In genomic region chr11:6413791-6414231, GRCh38 we compare ENCODE assay signal across 10 cellular contexts. TPM values are rescaled to one million over a fixed set of nuclear protein-coding genes. Genes with fewer than 3 reads are reported as not detected.
A peak's percentile ranks its signal among the peaks of the same experiment; 100 is the strongest.
DNase-seq lines count a peak whose midpoint lies in the region; ATAC-seq, FAIRE-seq and TF ChIP-seq lines count a peak whose summit lies in the region.
"Had no signal": no experiment of that assay in that cellular context is flagged by ENCODE, and none has a peak within 500 bp of the region (broad histone marks: within the 10 kb centered on the region; RNA-seq: fewer than 3 reads in every experiment).

No MANE protein-coding gene starts in this region.

- DNase-seq in IMR-90: no peak
- peak; percentile 69 for DNase-seq in activated CD4-positive, alpha-beta T cell treated with anti-CD3 and anti-CD28 coated beads, Interleukin-2, amount 10 ng/mL, durations not matched to agents 7 days and 5 days
- DNase-seq in K562 (ENCODE audit: extremely low read depth in 1 of 4, low spot score in 3 of 4): peak in 2 of 4 experiments; percentile 42
- DNase-seq in stimulated activated CD4-positive, alpha-beta T cell treated with anti-CD3 and anti-CD28 coated beads, Interleukin-1b, Interleukin-23, amount 100 ng/mL, for 48 hours: peak; percentile 82
- no peak for DNase-seq in NCI-H748 treated with DMSO at 0.1 percent for 48 hours (lab: John Stamatoyannopoulos, UW)
- DNase-seq in Kasumi-1 (lab: John Stamatoyannopoulos, UW): no peak
- DNase-seq in body of pancreas: no peak

- H2AFZ ChIP-seq in IMR-90 (replicated peaks; ENCODE audit: low read length, poor library complexity) (no peak overlapping the region), K562 (ENCODE audit: low read depth, low read length) (peak overlapping the region; percentile 52; the same call in 1 of the 2 replicates)

- dilution Hi-C loops in IMR-90 (cut with HindIII; ENCODE audit: low sequenced_read_pairs, unreplicated experiment): no loop called here

- H3K36me3 ChIP-seq in IMR-90 (ENCODE audit: control insufficient read depth, insufficient read depth, low read length): peaks cover 13% of the 10 kb centered on the region
- no peaks in the 10 kb centered on the region for H3K36me3 ChIP-seq in K562 (ENCODE audit: control insufficient read depth, insufficient read depth, low read length)
- H3K36me3 ChIP-seq in body of pancreas (replicated peaks in 1 of 2; ENCODE audit: insufficient read depth in 1 of 2, low read depth in 2 of 2): no peaks in the 10 kb centered on the region

- H3K4me3 Mint-ChIP-seq in activated CD4-positive, alpha-beta T cell treated with anti-CD3 and anti-CD28 coated beads, Interleukin-2, amount 10 ng/mL, durations not matched to agents 7 days and 5 days: no peak overlapping the region

- no peaks in the 10 kb centered on the region for H3K27me3 Mint-ChIP-seq in activated CD4-positive, alpha-beta T cell treated with anti-CD3 and anti-CD28 coated beads, Interleukin-2, amount 10 ng/mL, durations not matched to agents 7 days and 5 days

- H4K20me1 ChIP-seq in IMR-90 (ENCODE audit: insufficient read depth, low read length) (peaks cover 37% of the 10 kb centered on the region), K562 (replicated peaks; ENCODE audit: control insufficient read depth, insufficient read depth, low read length) (0 out of 2 replicates have a peak, but pooled peaks cover 3% of the 10 kb centered on the region)

- CTCF ChIA-PET in IMR-90 (lab: Yijun Ruan, JAX): interaction anchor here (0.6 kb wide), 1 partner anchor 35 kb away, joined by 4 read pairs; no protein-coding TSS in a partner anchor
- CTCF ChIA-PET in activated CD4-positive, alpha-beta T cell treated with anti-CD3 and anti-CD28 coated beads, Interleukin-2, amount 10 ng/mL, durations not matched to agents 7 days and 5 days (lab: Charles Lee): interaction anchor here (0.9 to 1.8 kb wide), 7 partner anchors 9 to 255 kb away, joined by 3 to 7 read pairs (median 4); no protein-coding TSS in a partner anchor
- CTCF ChIA-PET in K562 (lab: Yijun Ruan, JAX; ENCODE audit: low intra/inter-chr PET ratio): no interaction called here

- H3K9ac ChIP-seq in IMR-90 (ENCODE audit: low read depth, low read length) (no peak overlapping the region), K562 (ENCODE audit: insufficient read depth in 1 of 2, low read depth in 2 of 2, low read length in 2 of 2) (no peak overlapping the region)

- no peaks in the 10 kb centered on the region for H3K79me2 ChIP-seq in K562 (ENCODE audit: control insufficient read depth, insufficient read depth, low read length)

- H2AK9ac ChIP-seq in IMR-90 (replicated peaks; ENCODE audit: low read depth, low read length, poor library complexity): no peak overlapping the region

- TF ChIP-seq RAD21 in IMR-90 (IDR thresholded peaks at IDR 0.05; ENCODE audit: low read length) (no peak), K562 (CRISPR knock-in tag; conservative IDR thresholded peaks at IDR 0.05 in 1 of 2, IDR thresholded peaks at IDR 0.05 in 1 of 2) (no peak)

- no peak for ATAC-seq in IMR-90 (ENCODE audit: low read depth)
- peak; percentile 63 for ATAC-seq in K562
- ATAC-seq in HG03175 (IDR thresholded peaks at IDR 0.05; ENCODE audit: unreplicated experiment): no peak
- no peak for ATAC-seq in body of pancreas
- ATAC-seq: left lobe of liver had no signal

- FAIRE-seq in K562 (lab: Jason Lieb, UNC): no peak

- H2BK120ac ChIP-seq in IMR-90 (ENCODE audit: low read depth, low read length): no peak overlapping the region

- peaks cover 18% of the 10 kb centered on the region for H3K36me3 Mint-ChIP-seq in activated CD4-positive, alpha-beta T cell treated with anti-CD3 and anti-CD28 coated beads, Interleukin-2, amount 10 ng/mL, durations not matched to agents 7 days and 5 days (ENCODE audit: low read depth)

- H3K27me3 ChIP-seq in IMR-90 (ENCODE audit: control insufficient read depth, insufficient read depth, low read length): no peaks in the 10 kb centered on the region
- H3K27me3 ChIP-seq in K562 (ENCODE audit: control insufficient read depth in 2 of 2, insufficient read depth in 2 of 2, low read length in 2 of 2): peaks cover 42 to 56% of the 10 kb centered on the region in 2 experiments
- H3K27me3 ChIP-seq in body of pancreas: no peaks in the 10 kb centered on the region

- H3K18ac ChIP-seq in IMR-90 (ENCODE audit: low read depth, low read length): no peak overlapping the region

- BruUV-seq in IMR-90 (replicated peaks; lab: Mats Ljungman, UMichigan) (no TSS peak), K562 (replicated peaks; lab: Mats Ljungman, UMichigan) (no TSS peak)

- no peak overlapping the region for H2AK5ac ChIP-seq in IMR-90 (ENCODE audit: low read depth, low read length)

- H4K91ac ChIP-seq in IMR-90 (ENCODE audit: insufficient read depth, low read depth, low read length): no peak overlapping the region

- H2BK20ac ChIP-seq in IMR-90 (ENCODE audit: low read depth, low read length): no peak overlapping the region

- no peaks in the 10 kb centered on the region for H3K9me3 Mint-ChIP-seq in activated CD4-positive, alpha-beta T cell treated with anti-CD3 and anti-CD28 coated beads, Interleukin-2, amount 10 ng/mL, durations not matched to agents 7 days and 5 days

- no peak overlapping the region for H3K4ac ChIP-seq in IMR-90 (ENCODE audit: low read depth, low read length)

- no peak overlapping the region for H3K4me2 ChIP-seq in IMR-90 (ENCODE audit: low read depth, low read length)
- no peak overlapping the region for H3K4me2 ChIP-seq in K562 (ENCODE audit: insufficient read depth, low read length)

- intact Hi-C loops in IMR-90 (cut with micrococcal nuclease) (no loop called here), K562 (cut with micrococcal nuclease) (no loop called here), body of pancreas (cut with DNase I) (no loop called here)

- peaks cover 22 to 66% of the 10 kb centered on the region in 2 experiments for H3K79me1 ChIP-seq in IMR-90 (ENCODE audit: low read depth in 1 of 2, low read length in 2 of 2)

- no peak overlapping the region for H4K5ac ChIP-seq in IMR-90 (ENCODE audit: low read depth, low read length)

- no peak overlapping the region for H3K56ac ChIP-seq in IMR-90 (ENCODE audit: extremely low read depth, insufficient read depth, low read length)

- in situ Hi-C loops in IMR-90 (cut with MboI; ENCODE audit: low sequenced_read_pairs) (no loop called here), K562 (cut with MboI) (no loop called here)

- H3K27ac ChIP-seq in IMR-90 (ENCODE audit: insufficient read depth, low read length): no peak overlapping the region
- H3K27ac ChIP-seq in K562 (ENCODE audit: extremely low read depth, low read depth, low read length): no peak overlapping the region
- no peak overlapping the region for H3K27ac ChIP-seq in body of pancreas

- no peak overlapping the region for H2BK15ac ChIP-seq in IMR-90 (ENCODE audit: low read depth, low read length)

- TF ChIP-seq CTCF in IMR-90 (conservative IDR thresholded peaks at IDR 0.05; ENCODE audit: low read depth, low read length): no peak
- TF ChIP-seq CTCF in K562 (IDR thresholded peaks at IDR 0.05 in 2 of 3, conservative IDR thresholded peaks at IDR 0.05 in 1 of 3; ENCODE audit: insufficient read depth in 2 of 3, low read depth in 1 of 3, low read length in 3 of 3): no peak
- no peak for TF ChIP-seq CTCF in body of pancreas (IDR thresholded peaks at IDR 0.05)

- H3K4me1 ChIP-seq in IMR-90 (ENCODE audit: control insufficient read depth, insufficient read depth, low read length) (peaks cover 5% of the 10 kb centered on the region; the same call in 1 of the 2 replicates), K562 (replicated peaks in 1 of 2; ENCODE audit: control insufficient read depth in 2 of 2, insufficient read depth in 2 of 2, low read length in 2 of 2) (peaks cover 2 to 15% of the 10 kb centered on the region in 2 experiments; a peak in 2 of 5 replicates), body of pancreas (peaks cover 6% of the 10 kb centered on the region)

- H2BK5ac ChIP-seq in IMR-90 (ENCODE audit: low read depth, low read length, poor library complexity, severe bottlenecking): no peak overlapping the region

- no peak overlapping the region for H3K14ac ChIP-seq in IMR-90 (replicated peaks; ENCODE audit: low read depth, low read length)

- H3K23ac ChIP-seq in IMR-90 (ENCODE audit: low read depth, low read length): no peak overlapping the region

- TF ChIP-seq POLR2A in IMR-90 (IDR thresholded peaks at IDR 0.05; ENCODE audit: low read depth, low read length): no peak
- TF ChIP-seq POLR2A in K562 (conservative IDR thresholded peaks at IDR 0.05): no peak
- TF ChIP-seq POLR2A in body of pancreas (IDR thresholded peaks at IDR 0.05): no peak

- H3K4me1 Mint-ChIP-seq in activated CD4-positive, alpha-beta T cell treated with anti-CD3 and anti-CD28 coated beads, Interleukin-2, amount 10 ng/mL, durations not matched to agents 7 days and 5 days: peaks cover 14% of the 10 kb centered on the region

- H3K9me3 ChIP-seq in IMR-90 (ENCODE audit: control insufficient read depth, insufficient read depth, low read length) (no peaks in the 10 kb centered on the region), K562 (replicated peaks; ENCODE audit: control insufficient read depth, insufficient read depth, low read depth, low read length) (no peaks in the 10 kb centered on the region), body of pancreas (no peaks in the 10 kb centered on the region)

- TF ChIP-seq EP300 in K562 (IDR thresholded peaks at IDR 0.05; ENCODE audit: low read length): no peak

- 53% methylated on average over 2 of the region's 12 CpGs; no CpG with 5 or more reads in 1 of the 2 experiments for WGBS in IMR-90 (ENCODE audit: extremely low coverage in 2 of 2, insufficient read length in 1 of 2), 2 experiments
- WGBS in K562 (ENCODE audit: insufficient coverage, low coverage, missing lambda C conversion rate): 14% methylated on average over 11 of the region's 12 CpGs
- WGBS in body of pancreas, 2 donors: 89 to 91% methylated on average over 12 of the region's 12 CpGs

- H3K4me3 ChIP-seq in IMR-90 (ENCODE audit: insufficient read depth, low read depth, low read length) (no peak overlapping the region), K562 (no peak overlapping the region), body of pancreas (no peak overlapping the region)

- H4K8ac ChIP-seq in IMR-90 (ENCODE audit: low read depth in 2 of 2, low read length in 2 of 2): no peak overlapping the region

- H3K9me1 ChIP-seq in IMR-90 (ENCODE audit: insufficient read depth, low read length): peaks cover 29% of the 10 kb centered on the region
- H3K9me1 ChIP-seq in K562 (ENCODE audit: control insufficient read depth, insufficient read depth, low read length): no peaks in the 10 kb centered on the region

- H3K27ac Mint-ChIP-seq in activated CD4-positive, alpha-beta T cell treated with anti-CD3 and anti-CD28 coated beads, Interleukin-2, amount 10 ng/mL, durations not matched to agents 7 days and 5 days: no peak overlapping the region

- POLR2A ChIA-PET in IMR-90 (lab: Charles Lee; ENCODE audit: unreplicated experiment) (no interaction called here), K562 (lab: Yijun Ruan, JAX) (interaction anchor here (0.6 kb wide), 1 partner anchor 198 kb away, joined by 3 read pairs; no protein-coding TSS in a partner anchor)
- POLR2A ChIA-PET in activated CD4-positive, alpha-beta T cell treated with anti-CD3 and anti-CD28 coated beads, Interleukin-2, amount 10 ng/mL, durations not matched to agents 7 days and 5 days (lab: Charles Lee): interaction anchor here (1.2 kb wide), 1 partner anchor 24 kb away, joined by 3 read pairs; the partner anchor contains the start of gene SMPD1

RNA-seq across cellular contexts. Expression of gene APBB1, which starts 5.1 kb away (rescaled TPM):
- total RNA-seq in IMR-90 (2012; rRNA removed): 39.4 and 40.3 TPM in 2 replicates
- polyA plus RNA-seq in IMR-90 (2012; rRNA removed): 44.1 and 45.7 TPM in 2 replicates
- 69.6 and 72.4 TPM in 2 replicates for polyA plus RNA-seq in IMR-90 (2012; cell fraction: cytosol; rRNA removed)
- 59.1 and 98.6 TPM in 2 replicates for polyA plus RNA-seq in IMR-90 (2012; cell fraction: nucleus; rRNA removed; ENCODE audit: low replicate concordance)
- 10 to 100 TPM; 58.2 to 61.3 TPM for total RNA-seq in activated CD4-positive, alpha-beta T cell treated with anti-CD3 and anti-CD28 coated beads, Interleukin-2, amount 10 ng/mL, durations not matched to agents 7 days and 5 days
- 1.4 TPM in 1 of 2 replicates, not detected in the other for total RNA-seq in K562 (2011; cell fraction: chromatin; rRNA removed; ENCODE audit: low replicate concordance)
- 0.39 and 1.3 TPM in 2 replicates for total RNA-seq in K562 (2011; cell fraction: nucleolus; rRNA removed)
- total RNA-seq in K562 (2011; cell fraction: nucleoplasm; rRNA removed): 0.44 TPM in 1 of 2 replicates, not detected in the other
- total RNA-seq in K562 (2014; rRNA removed): 0.73 and 0.98 TPM in 2 replicates
- total RNA-seq in K562 (2014; rRNA removed; fragmentation: Illumina TruSeq; extraction: Trizol): 0.18 and 0.41 TPM in 2 replicates
- 0.11 and 0.15 TPM in 2 replicates for total RNA-seq in K562 (2015; rRNA removed; fragmentation: Illumina TruSeq; extraction: Trizol)
- total RNA-seq in K562 (2021): 0.60 and 0.63 TPM in 2 replicates
- 0.20 and 0.40 TPM in 2 replicates for polyA plus RNA-seq in K562 (2011; rRNA removed)
- 0.24 and 0.88 TPM in 2 replicates for polyA plus RNA-seq in K562 (2011; cell fraction: cytosol; rRNA removed)
- polyA plus RNA-seq in K562 (2011; cell fraction: nucleus; rRNA removed): 0.48 and 1.3 TPM in 2 replicates
- polyA plus RNA-seq in K562 (2012): 0.36 and 1.1 TPM in 2 replicates
- 0.46 and 0.47 TPM in 2 replicates for polyA plus RNA-seq in K562 (2014; fragmentation: Illumina TruSeq; extraction: Trizol)
- polyA plus RNA-seq in K562 (2014; fragmentation: Nextera tagmentation; extraction: Ambion mirVana): under 1 TPM; 0.04 to 0.11 TPM
- polyA plus RNA-seq in K562 (2014; rRNA removed): 0.34 and 0.44 TPM in 2 replicates
- 0.39 and 0.42 TPM in 2 replicates for polyA minus RNA-seq in K562 (2011; rRNA and poly(A)+ RNA removed)
- polyA minus RNA-seq in K562 (2011; cell fraction: cytosol; rRNA and poly(A)+ RNA removed): 0.38 TPM in 1 of 2 replicates, not detected in the other
- 0.54 and 0.56 TPM in 2 replicates for polyA minus RNA-seq in K562 (2011; cell fraction: nucleus; rRNA and poly(A)+ RNA removed)
- total RNA-seq in body of pancreas: 10 to 100 TPM; 25.4 to 48.5 TPM

RNA-seq across cellular contexts. Expression of gene SMPD1, which starts 23.5 kb away (rescaled TPM):
- total RNA-seq in IMR-90 (2012; rRNA removed): 17.5 and 19.5 TPM in 2 replicates
- 108 and 118 TPM in 2 replicates for polyA plus RNA-seq in IMR-90 (2012; rRNA removed)
- 114 and 118 TPM in 2 replicates for polyA plus RNA-seq in IMR-90 (2012; cell fraction: cytosol; rRNA removed)
- polyA plus RNA-seq in IMR-90 (2012; cell fraction: nucleus; rRNA removed; ENCODE audit: low replicate concordance): 64.5 and 79.4 TPM in 2 replicates
- 10 to 100 TPM; 46.1 to 53.6 TPM for total RNA-seq in activated CD4-positive, alpha-beta T cell treated with anti-CD3 and anti-CD28 coated beads, Interleukin-2, amount 10 ng/mL, durations not matched to agents 7 days and 5 days
- total RNA-seq in K562 (2011; cell fraction: chromatin; rRNA removed; ENCODE audit: low replicate concordance): 8.8 and 28.1 TPM in 2 replicates
- 25.3 and 28.3 TPM in 2 replicates for total RNA-seq in K562 (2011; cell fraction: nucleolus; rRNA removed)
- 17.6 and 20.9 TPM in 2 replicates for total RNA-seq in K562 (2011; cell fraction: nucleoplasm; rRNA removed)
- total RNA-seq in K562 (2014; rRNA removed): 5.1 and 5.2 TPM in 2 replicates
- 1.9 and 2.8 TPM in 2 replicates for total RNA-seq in K562 (2014; rRNA removed; fragmentation: Illumina TruSeq; extraction: Trizol)
- 4.4 and 5.4 TPM in 2 replicates for total RNA-seq in K562 (2015; rRNA removed; fragmentation: Illumina TruSeq; extraction: Trizol)
- total RNA-seq in K562 (2021): 8.7 and 9.9 TPM in 2 replicates
- polyA plus RNA-seq in K562 (2011; rRNA removed): 4.0 and 6.5 TPM in 2 replicates
- polyA plus RNA-seq in K562 (2011; cell fraction: cytosol; rRNA removed): 6.9 and 9.9 TPM in 2 replicates
- 17.5 and 18.4 TPM in 2 replicates for polyA plus RNA-seq in K562 (2011; cell fraction: nucleus; rRNA removed)
- 9.9 and 26.6 TPM in 2 replicates for polyA plus RNA-seq in K562 (2012)
- 7.6 and 9.1 TPM in 2 replicates for polyA plus RNA-seq in K562 (2014; fragmentation: Illumina TruSeq; extraction: Trizol)
- 1 to 10 TPM in 1 of 2 experiments, under 1 TPM in 1; 0.90 to 1.8 TPM for polyA plus RNA-seq in K562 (2014; fragmentation: Nextera tagmentation; extraction: Ambion mirVana)
- 5.9 and 8.0 TPM in 2 replicates for polyA plus RNA-seq in K562 (2014; rRNA removed)
- polyA minus RNA-seq in K562 (2011; rRNA and poly(A)+ RNA removed): 3.8 and 4.1 TPM in 2 replicates
- polyA minus RNA-seq in K562 (2011; cell fraction: cytosol; rRNA and poly(A)+ RNA removed): 5.3 and 6.4 TPM in 2 replicates
- 5.1 and 6.3 TPM in 2 replicates for polyA minus RNA-seq in K562 (2011; cell fraction: nucleus; rRNA and poly(A)+ RNA removed)
- 10 to 100 TPM; 17.1 to 29.7 TPM for total RNA-seq in body of pancreas

RNA-seq across cellular contexts. Expression of gene HPX, which starts 27.0 kb away (rescaled TPM):
- total RNA-seq in IMR-90 (2012; rRNA removed) (0.36 and 0.56 TPM in 2 replicates), K562 (2014; rRNA removed) (0.49 TPM in 1 of 2 replicates, not detected in the other), K562 (2014; rRNA removed; fragmentation: Illumina TruSeq; extraction: Trizol) (0.16 and 0.29 TPM in 2 replicates), K562 (2015; rRNA removed; fragmentation: Illumina TruSeq; extraction: Trizol) (0.14 and 0.15 TPM in 2 replicates), K562 (2021) (1.2 and 1.4 TPM in 2 replicates), body of pancreas (1 to 10 TPM in 1 of 2 donors, not detected in 1; 1.3 TPM)
- polyA plus RNA-seq in IMR-90 (2012; rRNA removed) (1.4 and 1.5 TPM in 2 replicates), K562 (2011; rRNA removed) (0.24 and 0.29 TPM in 2 replicates), K562 (2014; fragmentation: Illumina TruSeq; extraction: Trizol) (0.12 and 0.71 TPM in 2 replicates), K562 (2014; fragmentation: Nextera tagmentation; extraction: Ambion mirVana) (under 1 TPM; 0.79 to 0.94 TPM), K562 (2014; rRNA removed) (0.57 and 0.69 TPM in 2 replicates)
- polyA plus RNA-seq in IMR-90 (2012; cell fraction: cytosol; rRNA removed): 0.03 and 0.24 TPM in 2 replicates
- 22.7 and 24.0 TPM in 2 replicates for polyA plus RNA-seq in IMR-90 (2012; cell fraction: nucleus; rRNA removed; ENCODE audit: low replicate concordance)
- under 1 TPM in 1 of 2 experiments, not detected in 1; 0.35 TPM for total RNA-seq in activated CD4-positive, alpha-beta T cell treated with anti-CD3 and anti-CD28 coated beads, Interleukin-2, amount 10 ng/mL, durations not matched to agents 7 days and 5 days
- total RNA-seq in K562 (2011; cell fraction: chromatin; rRNA removed; ENCODE audit: low replicate concordance): not detected in 2 replicates
- 0.39 and 0.50 TPM in 2 replicates for total RNA-seq in K562 (2011; cell fraction: nucleolus; rRNA removed)
- 0.37 TPM in 1 of 2 replicates, not detected in the other for total RNA-seq in K562 (2011; cell fraction: nucleoplasm; rRNA removed)
- 0.56 and 0.61 TPM in 2 replicates for polyA plus RNA-seq in K562 (2011; cell fraction: cytosol; rRNA removed)
- polyA plus RNA-seq in K562 (2011; cell fraction: nucleus; rRNA removed): 0.57 and 0.65 TPM in 2 replicates
- 0.48 and 0.55 TPM in 2 replicates for polyA plus RNA-seq in K562 (2012)
- 0.24 TPM in 1 of 2 replicates, not detected in the other for polyA minus RNA-seq in K562 (2011; rRNA and poly(A)+ RNA removed)
- polyA minus RNA-seq in K562 (2011; cell fraction: cytosol; rRNA and poly(A)+ RNA removed): not detected in 2 replicates
- polyA minus RNA-seq in K562 (2011; cell fraction: nucleus; rRNA and poly(A)+ RNA removed): 0.22 TPM in 1 of 2 replicates, not detected in the other
- total RNA-seq: SK-MEL-5 had no signal

RNA-seq across cellular contexts. Expression of gene TRIM3, which starts 59.9 kb away (rescaled TPM):
- total RNA-seq in IMR-90 (2012; rRNA removed) (13.8 and 14.2 TPM in 2 replicates), K562 (2014; rRNA removed) (3.0 and 11.6 TPM in 2 replicates), K562 (2014; rRNA removed; fragmentation: Illumina TruSeq; extraction: Trizol) (2.7 and 3.8 TPM in 2 replicates), K562 (2015; rRNA removed; fragmentation: Illumina TruSeq; extraction: Trizol) (4.8 and 5.2 TPM in 2 replicates), K562 (2021) (6.4 and 6.8 TPM in 2 replicates), body of pancreas (10 to 100 TPM; 22.1 to 24.9 TPM)
- polyA plus RNA-seq in IMR-90 (2012; rRNA removed) (22.3 and 23.7 TPM in 2 replicates), K562 (2011; rRNA removed) (4.8 and 6.2 TPM in 2 replicates), K562 (2014; fragmentation: Illumina TruSeq; extraction: Trizol) (4.7 and 5.6 TPM in 2 replicates), K562 (2014; fragmentation: Nextera tagmentation; extraction: Ambion mirVana) (under 1 TPM; 0.45 to 0.81 TPM), K562 (2014; rRNA removed) (9.2 and 10.4 TPM in 2 replicates)
- 12.9 and 15.6 TPM in 2 replicates for polyA plus RNA-seq in IMR-90 (2012; cell fraction: cytosol; rRNA removed)
- 112 and 171 TPM in 2 replicates for polyA plus RNA-seq in IMR-90 (2012; cell fraction: nucleus; rRNA removed; ENCODE audit: low replicate concordance)
- 1 to 10 TPM; 6.8 to 8.4 TPM for total RNA-seq in activated CD4-positive, alpha-beta T cell treated with anti-CD3 and anti-CD28 coated beads, Interleukin-2, amount 10 ng/mL, durations not matched to agents 7 days and 5 days
- 19.0 and 30.8 TPM in 2 replicates for total RNA-seq in K562 (2011; cell fraction: chromatin; rRNA removed; ENCODE audit: low replicate concordance)
- 22.5 and 25.3 TPM in 2 replicates for total RNA-seq in K562 (2011; cell fraction: nucleolus; rRNA removed)
- 20.2 and 20.7 TPM in 2 replicates for total RNA-seq in K562 (2011; cell fraction: nucleoplasm; rRNA removed)
- polyA plus RNA-seq in K562 (2011; cell fraction: cytosol; rRNA removed): 4.5 and 5.7 TPM in 2 replicates
- 36.0 and 59.3 TPM in 2 replicates for polyA plus RNA-seq in K562 (2011; cell fraction: nucleus; rRNA removed)
- polyA plus RNA-seq in K562 (2012): 6.2 and 9.0 TPM in 2 replicates
- polyA minus RNA-seq in K562 (2011; rRNA and poly(A)+ RNA removed): 2.7 and 4.7 TPM in 2 replicates
- polyA minus RNA-seq in K562 (2011; cell fraction: cytosol; rRNA and poly(A)+ RNA removed): 1.6 and 1.7 TPM in 2 replicates
- polyA minus RNA-seq in K562 (2011; cell fraction: nucleus; rRNA and poly(A)+ RNA removed): 10.3 and 14.0 TPM in 2 replicates

Comparison
In these comparisons a context has a peak if more than half of its experiments do, and no peak if none do; other contexts are left out.
1. DNase-seq: peak in activated CD4-positive, alpha-beta T cell treated with anti-CD3 and anti-CD28 coated beads, Interleukin-2, amount 10 ng/mL, durations not matched to agents 7 days and 5 days (single experiment) and stimulated activated CD4-positive, alpha-beta T cell treated with anti-CD3 and anti-CD28 coated beads, Interleukin-1b, Interleukin-23, amount 100 ng/mL, for 48 hours (single experiment); none in IMR-90 (single experiment), NCI-H748 treated with DMSO at 0.1 percent for 48 hours (single experiment), Kasumi-1 (0 of 2) and body of pancreas (0 of 4).
2. RNA of gene APBB1, which starts 5.1 kb away (total RNA-seq): 58.2 to 61.3 TPM in activated CD4-positive, alpha-beta T cell treated with anti-CD3 and anti-CD28 coated beads, Interleukin-2, amount 10 ng/mL, durations not matched to agents 7 days and 5 days, 25.4 to 48.5 TPM in body of pancreas and 39.4 to 40.3 TPM in IMR-90; 0.11 to 1.4 TPM in K562; every median in the first group is over 10 times any median in the second.